1 cellular context compared by ENCODE assay signal in genomic region chr3:172585954-172586353, GRCh38.
TF ChIP-seq lines count a peak whose summit lies in the region.

No MANE protein-coding gene starts in this region.

TF ChIP-seq in GM23338, 12 proteins besides CTCF, POLR2A, EP300 and RAD21 (continued from another document):
- TF ChIP-seq ZNF462 (CRISPR knock-in tag; IDR thresholded peaks at IDR 0.05): no peak
- no peak for TF ChIP-seq EZH2phosphoT487 (IDR thresholded peaks at IDR 0.05; ENCODE audit: unreplicated experiment)
- TF ChIP-seq ETS1 (IDR thresholded peaks at IDR 0.05): no peak
- no peak for TF ChIP-seq REST (IDR thresholded peaks at IDR 0.05; ENCODE audit: unreplicated experiment)
- no peak for TF ChIP-seq CREB1 (CRISPR knock-in tag; IDR thresholded peaks at IDR 0.05; ENCODE audit: low read depth)
- TF ChIP-seq ZNF114 (CRISPR knock-in tag; IDR thresholded peaks at IDR 0.05): no peak
- no peak for TF ChIP-seq POLR2AphosphoS5 (IDR thresholded peaks at IDR 0.05; ENCODE audit: low read depth)
- no peak for TF ChIP-seq ZNF331 (CRISPR knock-in tag; IDR thresholded peaks at IDR 0.05; ENCODE audit: low read depth)
